Comparison of ENCODE assay signal across 8 cellular contexts in the genomic region with DNA sequence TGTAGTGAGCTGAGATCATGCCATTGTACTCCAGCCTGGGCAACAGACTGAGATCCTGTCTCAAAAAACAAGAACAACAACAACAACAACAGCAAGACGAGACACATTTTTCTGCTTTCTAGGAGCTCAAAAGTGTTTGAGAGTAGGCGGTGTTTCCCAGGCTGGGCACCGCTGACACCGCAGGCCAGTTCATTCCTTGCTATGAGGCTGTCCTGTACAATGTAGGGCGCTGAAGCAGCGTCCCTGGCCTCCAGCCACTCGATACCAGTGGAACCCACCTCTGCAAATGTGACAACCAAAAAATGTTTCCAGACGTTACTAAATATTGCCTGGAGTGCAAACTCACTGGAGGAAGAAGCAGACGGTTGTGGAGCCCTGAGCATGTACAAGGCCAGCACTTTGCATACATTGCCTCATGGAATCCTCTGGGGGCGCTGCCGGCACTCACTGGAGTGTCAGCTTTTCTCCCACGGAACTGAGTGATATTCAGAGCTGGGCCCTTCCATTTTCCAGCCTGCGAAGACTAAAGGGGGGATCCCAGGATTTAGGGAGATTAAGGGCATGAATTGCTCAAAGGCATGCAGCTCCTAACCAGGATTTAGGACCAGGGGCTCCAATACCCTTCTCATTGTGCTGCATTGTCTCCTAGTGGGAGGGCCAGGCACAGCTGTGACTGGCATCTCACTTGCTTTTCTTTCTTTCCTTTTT. TPM values are rescaled to one million over a fixed set of nuclear protein-coding genes. Genes with fewer than 3 reads are reported as not detected.
A peak's percentile ranks its signal among the peaks of the same experiment; 100 is the strongest.
DNase-seq lines count a peak whose midpoint lies in the region; ATAC-seq and TF ChIP-seq lines count a peak whose summit lies in the region.

No MANE protein-coding gene starts in this region.

- peak overlapping the region; percentile 46 for H2AFZ ChIP-seq in neuron (ENCODE audit: low read depth, low read length)

- no peaks in the 10 kb centered on the region for H3K36me3 ChIP-seq in BJ (ENCODE audit: control insufficient read depth, insufficient read depth, low read length)
- no peaks in the 10 kb centered on the region for H3K36me3 ChIP-seq in neuron (ENCODE audit: insufficient read depth, low read length)
- H3K36me3 ChIP-seq in tibial nerve: peaks cover 0 to 11% (median 0%) of the 10 kb centered on the region in 3 donors

- H3K9me3 Mint-ChIP-seq in activated T-cell treated with anti-CD3 and anti-CD28 coated beads, Interleukin-2, amount 50 U/mL, for 4 hours: no peaks in the 10 kb centered on the region

- ATAC-seq in activated T-cell treated with anti-CD3 and anti-CD28 coated beads, Interleukin-2, amount 50 U/mL, for 4 hours: peak; percentile 82 to 85
- ATAC-seq in HG02938 (IDR thresholded peaks at IDR 0.05; ENCODE audit: unreplicated experiment): no peak

- H3K4me1 ChIP-seq in neuron (ENCODE audit: insufficient read depth, low read length) (peaks cover 13% of the 10 kb centered on the region), tibial nerve (peaks cover 0 to 60% (median 8%) of the 10 kb centered on the region in 4 donors)

- POLR2A ChIA-PET in BJ (lab: Charles Lee): no interaction called here

- no peak for TF ChIP-seq POLR2A in tibial nerve (IDR thresholded peaks at IDR 0.05)

- TF ChIP-seq CTCF in BJ (IDR thresholded peaks at IDR 0.05; ENCODE audit: insufficient read depth, low read depth, low read length) (peak; percentile 86), fibroblast of pulmonary artery (IDR thresholded peaks at IDR 0.05; ENCODE audit: low read length, missing control alignments) (peak; percentile 88), tibial nerve (IDR thresholded peaks at IDR 0.05) (peak; percentile 70 to 81 (median 72))

- H3K4me1 Mint-ChIP-seq in activated T-cell treated with anti-CD3 and anti-CD28 coated beads, Interleukin-2, amount 50 U/mL, for 4 hours (ENCODE audit: low read depth): peaks cover 4% of the 10 kb centered on the region

- H3K27me3 Mint-ChIP-seq in activated T-cell treated with anti-CD3 and anti-CD28 coated beads, Interleukin-2, amount 50 U/mL, for 4 hours (ENCODE audit: low read depth): no peaks in the 10 kb centered on the region

- CTCF ChIA-PET in BJ (lab: Yijun Ruan, JAX): interaction anchor here (0.6 to 3.6 kb wide), 25 partner anchors 9 to 540 kb away, joined by 3 to 20 read pairs (median 5); partner anchors contain the start of genes ATF4 and TAB1

- H3K36me3 Mint-ChIP-seq in activated T-cell treated with anti-CD3 and anti-CD28 coated beads, Interleukin-2, amount 50 U/mL, for 4 hours (ENCODE audit: insufficient read depth): no peaks in the 10 kb centered on the region

- no peak overlapping the region for H3K4me3 Mint-ChIP-seq in activated T-cell treated with anti-CD3 and anti-CD28 coated beads, Interleukin-2, amount 50 U/mL, for 4 hours

- no peaks in the 10 kb centered on the region for H3K9me3 ChIP-seq in neuron (ENCODE audit: low read length)
- no peaks in the 10 kb centered on the region for H3K9me3 ChIP-seq in tibial nerve

- H3K27ac ChIP-seq in tibial nerve: peak overlapping the region in 3 of 4 donors; percentile 8 to 78 (median 48)

- 35 to 40% methylated on average over 13 of the region's 13 CpGs for WGBS in tibial nerve, 2 donors

- peaks cover 1% of the 10 kb centered on the region; the same call in 1 of the 2 replicates for H3K27me3 ChIP-seq in BJ (ENCODE audit: control insufficient read depth, insufficient read depth, low read length)
- H3K27me3 ChIP-seq in neuron (ENCODE audit: insufficient read depth, low read length): no peaks in the 10 kb centered on the region
- H3K27me3 ChIP-seq in tibial nerve: no peaks in the 10 kb centered on the region

- DNase-seq in BJ (ENCODE audit: low read depth) (no peak), HCEC 1CT (peak; percentile 66), OCI-M1 (lab: John Stamatoyannopoulos, UW) (peak; percentile 86), fibroblast of pulmonary artery (ENCODE audit: low read depth) (peak; percentile 75), tibial nerve (ENCODE audit: low spot score in 2 of 2) (peak; percentile 37 to 44)
- peak; percentile 46 for DNase-seq in activated T-cell treated with anti-CD3 and anti-CD28 coated beads, Interleukin-2, amount 50 U/mL, for 4 hours

- H3K4me3 ChIP-seq in BJ (ENCODE audit: low read depth, low read length) (no peak overlapping the region), fibroblast of pulmonary artery (replicated peaks; ENCODE audit: low read depth, low read length) (no peak overlapping the region), neuron (ENCODE audit: low read length) (no peak overlapping the region), tibial nerve (no peak overlapping the region)

- TF ChIP-seq EP300 in tibial nerve (IDR thresholded peaks at IDR 0.05): peak in 1 of 2 donors; percentile 12

RNA-seq across cellular contexts. Expression of gene MIEF1, which starts 5.8 kb away (rescaled TPM):
- polyA plus RNA-seq in BJ (2011; rRNA removed): 17.5 and 21.0 TPM in 2 replicates
- 14.9 and 20.7 TPM in 2 replicates for polyA minus RNA-seq in BJ (2011; rRNA and poly(A)+ RNA removed)
- 10 to 100 TPM; 69.9 to 76.6 (median 70.7) TPM for total RNA-seq in activated T-cell treated with anti-CD3 and anti-CD28 coated beads, Interleukin-2, amount 50 U/mL, for 4 hours
- total RNA-seq in tibial nerve: 10 to 100 TPM; 18.0 to 38.2 (median 26.9) TPM

RNA-seq across cellular contexts. Expression of gene ATF4, which starts 24.1 kb away (rescaled TPM):
- polyA plus RNA-seq in BJ (2011; rRNA removed): 886 and 999 TPM in 2 replicates
- 177 and 288 TPM in 2 replicates for polyA minus RNA-seq in BJ (2011; rRNA and poly(A)+ RNA removed)
- total RNA-seq in activated T-cell treated with anti-CD3 and anti-CD28 coated beads, Interleukin-2, amount 50 U/mL, for 4 hours: 100 to 1,000 TPM; 611 to 673 (median 650) TPM
- total RNA-seq in tibial nerve: 100 to 1,000 TPM; 347 to 405 (median 390) TPM

RNA-seq across cellular contexts. Expression of gene RPS19BP1, which starts 36.3 kb away (rescaled TPM):
- 64.0 and 66.7 TPM in 2 replicates for polyA plus RNA-seq in BJ (2011; rRNA removed)
- polyA minus RNA-seq in BJ (2011; rRNA and poly(A)+ RNA removed): 4.8 and 11.0 TPM in 2 replicates
- total RNA-seq in activated T-cell treated with anti-CD3 and anti-CD28 coated beads, Interleukin-2, amount 50 U/mL, for 4 hours: 100 to 1,000 TPM; 198 to 208 (median 201) TPM
- total RNA-seq in tibial nerve: 100 to 1,000 TPM; 178 to 206 (median 197) TPM

RNA-seq across cellular contexts. Expression of gene MGAT3, which starts 39.5 kb away (rescaled TPM):
- polyA plus RNA-seq in BJ (2011; rRNA removed): 0.53 and 0.66 TPM in 2 replicates
- 0.31 and 0.62 TPM in 2 replicates for polyA minus RNA-seq in BJ (2011; rRNA and poly(A)+ RNA removed)
- under 1 TPM; 0.30 to 0.90 (median 0.40) TPM for total RNA-seq in activated T-cell treated with anti-CD3 and anti-CD28 coated beads, Interleukin-2, amount 50 U/mL, for 4 hours
- total RNA-seq in tibial nerve: 10 to 100 TPM; 26.2 to 32.7 (median 32.2) TPM
